In genomic region chr9:69078581-69078980, GRCh38 we compare ENCODE assay signal across 20 cellular contexts. TPM values are rescaled to one million over a fixed set of nuclear protein-coding genes. Genes with fewer than 3 reads are reported as not detected.
DNase-seq lines count a peak whose midpoint lies in the region; ATAC-seq and TF ChIP-seq lines count a peak whose summit lies in the region.
"Had no signal": no experiment of that assay in that cellular context is flagged by ENCODE, and none has a peak within 500 bp of the region (broad histone marks: within the 10 kb centered on the region; RNA-seq: fewer than 3 reads in every experiment).

No MANE protein-coding gene starts in this region.

- ATAC-seq in SK-N-SH treated with all-trans-retinoic acid at 6 μM for 48 hours (0 out of 3 replicates have a peak, but pooled peaks have one; percentile 16), Right ventricle myocardium superior (ENCODE audit: poor library complexity) (peak; percentile 92), omental fat pad (ENCODE audit: low FRiP score) (peak; percentile 77), upper lobe of right lung (peak; percentile 74), left colon (no peak)
- no peak for ATAC-seq in activated T-cell treated with anti-CD3 and anti-CD28 coated beads, Interleukin-2, amount 50 U/mL, for 4 hours
- ATAC-seq: natural killer cell; stimulated activated naive B cell treated with anti-CD40 and anti-IgM and Interleukin-4, amounts not matched to agents 10 μg/mL and 1 μg/mL and 100 μg/mL, for 72 hours had no signal

- H3K9me2 ChIP-seq in SK-N-SH, result no peaks in the 10 kb centered on the region

- H3K4me3 Mint-ChIP-seq in T-helper 2 cell treated with Interferon-gamma antibody and Interleukin-4, amounts not matched to agents 5 μg/mL and 100 μg/mL, for 36 hours, result no peak overlapping the region
- H3K4me3 Mint-ChIP-seq in activated T-cell treated with anti-CD3 and anti-CD28 coated beads, Interleukin-2, amount 50 U/mL, for 4 hours, result no peak overlapping the region
- H3K4me3 Mint-ChIP-seq: activated naive CD4-positive, alpha-beta T cell treated with anti-CD3 and anti-CD28 coated beads for 36 hours; central memory CD8-positive, alpha-beta T cell; natural killer cell; stimulated activated naive B cell treated with anti-CD40 and anti-IgM and Interleukin-4, amounts not matched to agents 10 μg/mL and 1 μg/mL and 100 μg/mL, for 72 hours had no signal

- CTCF ChIA-PET in SK-N-SH (lab: Yijun Ruan, JAX), result interaction anchor here (0.7 to 1.3 kb wide), 2 partner anchors 27 to 113 kb away, joined by 3 read pairs; no protein-coding TSS in a partner anchor

- no peak for DNase-seq in SK-N-SH
- peak; percentile 47 for DNase-seq in Right ventricle myocardium superior
- DNase-seq in omental fat pad (ENCODE audit: low spot score), result no peak
- DNase-seq in upper lobe of right lung, result no peak
- no peak for DNase-seq in T-helper 2 cell treated with Interferon-gamma antibody and Interleukin-4, amounts not matched to agents 5 μg/mL and 100 μg/mL, for 36 hours (ENCODE audit: low spot score)
- DNase-seq in activated T-cell treated with anti-CD3 and anti-CD28 coated beads, Interleukin-2, amount 50 U/mL, for 4 hours, result no peak
- DNase-seq in left colon, result no peak
- DNase-seq: 8988T; activated naive CD4-positive, alpha-beta T cell treated with anti-CD3 and anti-CD28 coated beads for 36 hours; DND-41; hippocampal formation; natural killer cell; NCI-H187 treated with DMSO at 0.1 percent for 48 hours; NCI-H526 treated with DMSO at 0.1 percent for 48 hours; small intestine; stimulated activated naive B cell treated with anti-CD40 and anti-IgM and Interleukin-4, amounts not matched to agents 10 μg/mL and 1 μg/mL and 100 μg/mL, for 72 hours; T-helper 1 cell had no signal

- H3K4me1 ChIP-seq in SK-N-SH (ENCODE audit: control insufficient read depth in 1 of 2, insufficient read depth in 2 of 2, low read depth in 1 of 2, low read length in 1 of 2) (no peaks in the 10 kb centered on the region), upper lobe of right lung (peaks cover 11% of the 10 kb centered on the region)

- no peak overlapping the region for H2AFZ ChIP-seq in SK-N-SH (ENCODE audit: low read depth)

- no peak overlapping the region for H3K9ac ChIP-seq in SK-N-SH

- intact Hi-C loops in Right ventricle myocardium superior (cut with DNase I), result no loop called here
- intact Hi-C loops in upper lobe of right lung (cut with DNase I), result no loop called here
- intact Hi-C loops in left colon (cut with DNase I, micrococcal nuclease), result no loop called here

- POLR2A ChIA-PET in SK-N-SH (lab: Yijun Ruan, JAX), result no interaction called here

- H3K4me2 ChIP-seq in SK-N-SH, result no peak overlapping the region

- H3K36me3 ChIP-seq in SK-N-SH (replicated peaks in 1 of 2; ENCODE audit: control insufficient read depth in 1 of 2, insufficient read depth in 2 of 2, low read length in 1 of 2), result no peaks in the 10 kb centered on the region
- H3K36me3 ChIP-seq in upper lobe of right lung, result no peaks in the 10 kb centered on the region

- no peaks in the 10 kb centered on the region for H3K9me3 ChIP-seq in SK-N-SH
- H3K9me3 ChIP-seq in upper lobe of right lung, result no peaks in the 10 kb centered on the region

- H3K4me1 Mint-ChIP-seq in T-helper 2 cell treated with Interferon-gamma antibody and Interleukin-4, amounts not matched to agents 5 μg/mL and 100 μg/mL, for 36 hours (ENCODE audit: low read depth), result no peaks in the 10 kb centered on the region
- no peaks in the 10 kb centered on the region for H3K4me1 Mint-ChIP-seq in activated T-cell treated with anti-CD3 and anti-CD28 coated beads, Interleukin-2, amount 50 U/mL, for 4 hours (ENCODE audit: low read depth)
- H3K4me1 Mint-ChIP-seq: central memory CD8-positive, alpha-beta T cell; natural killer cell; stimulated activated naive B cell treated with anti-CD40 and anti-IgM and Interleukin-4, amounts not matched to agents 10 μg/mL and 1 μg/mL and 100 μg/mL, for 72 hours had no signal

- no peaks in the 10 kb centered on the region for H4K20me1 ChIP-seq in SK-N-SH (ENCODE audit: insufficient read depth)

- TF ChIP-seq RAD21 in SK-N-SH (IDR thresholded peaks at IDR 0.05; ENCODE audit: low read length), result no peak

- H3K27ac ChIP-seq in SK-N-SH (ENCODE audit: low read depth in 2 of 2, low read length in 1 of 2) (no peak overlapping the region), upper lobe of right lung (no peak overlapping the region)
- H3K27ac ChIP-seq: C4-2B had no signal

- H3K36me3 Mint-ChIP-seq in T-helper 2 cell treated with Interferon-gamma antibody and Interleukin-4, amounts not matched to agents 5 μg/mL and 100 μg/mL, for 36 hours (ENCODE audit: low read depth), result peaks cover 9% of the 10 kb centered on the region
- H3K36me3 Mint-ChIP-seq in activated T-cell treated with anti-CD3 and anti-CD28 coated beads, Interleukin-2, amount 50 U/mL, for 4 hours (ENCODE audit: insufficient read depth), result peaks cover 10% of the 10 kb centered on the region

- no peaks in the 10 kb centered on the region for H3K27me3 Mint-ChIP-seq in T-helper 2 cell treated with Interferon-gamma antibody and Interleukin-4, amounts not matched to agents 5 μg/mL and 100 μg/mL, for 36 hours (ENCODE audit: low read depth)
- no peaks in the 10 kb centered on the region for H3K27me3 Mint-ChIP-seq in activated T-cell treated with anti-CD3 and anti-CD28 coated beads, Interleukin-2, amount 50 U/mL, for 4 hours (ENCODE audit: low read depth)
- H3K27me3 Mint-ChIP-seq: central memory CD8-positive, alpha-beta T cell; stimulated activated naive B cell treated with anti-CD40 and anti-IgM and Interleukin-4, amounts not matched to agents 10 μg/mL and 1 μg/mL and 100 μg/mL, for 72 hours had no signal

- H3K4me3 ChIP-seq in SK-N-SH (ENCODE audit: low read depth in 2 of 2, low read length in 1 of 2) (no peak overlapping the region), upper lobe of right lung (no peak overlapping the region)

- H3F3A ChIP-seq in SK-N-SH (replicated peaks; ENCODE audit: insufficient read depth), result no peaks in the 10 kb centered on the region

- H3K9me3 Mint-ChIP-seq in T-helper 2 cell treated with Interferon-gamma antibody and Interleukin-4, amounts not matched to agents 5 μg/mL and 100 μg/mL, for 36 hours, result no peaks in the 10 kb centered on the region
- H3K9me3 Mint-ChIP-seq in activated T-cell treated with anti-CD3 and anti-CD28 coated beads, Interleukin-2, amount 50 U/mL, for 4 hours, result peaks cover 5% of the 10 kb centered on the region
- H3K9me3 Mint-ChIP-seq: central memory CD8-positive, alpha-beta T cell; natural killer cell had no signal

- TF ChIP-seq CTCF in SK-N-SH (IDR thresholded peaks at IDR 0.05) (no peak), omental fat pad (IDR thresholded peaks at IDR 0.05) (no peak), upper lobe of right lung (IDR thresholded peaks at IDR 0.05) (no peak)

- no peaks in the 10 kb centered on the region for H3K79me2 ChIP-seq in SK-N-SH (ENCODE audit: insufficient read depth)

- H3K27ac Mint-ChIP-seq in T-helper 2 cell treated with Interferon-gamma antibody and Interleukin-4, amounts not matched to agents 5 μg/mL and 100 μg/mL, for 36 hours, result no peak overlapping the region
- H3K27ac Mint-ChIP-seq: activated naive CD4-positive, alpha-beta T cell treated with anti-CD3 and anti-CD28 coated beads for 36 hours; natural killer cell; stimulated activated naive B cell treated with anti-CD40 and anti-IgM and Interleukin-4, amounts not matched to agents 10 μg/mL and 1 μg/mL and 100 μg/mL, for 72 hours had no signal

- 41% methylated on average over 1 of the region's 1 CpG for whole genome bisulfite sequencing in SK-N-SH (ENCODE audit: low lambda C conversion rate)

- H3K27me3 ChIP-seq in SK-N-SH (ENCODE audit: insufficient read depth) (no peaks in the 10 kb centered on the region), upper lobe of right lung (no peaks in the 10 kb centered on the region)

- TF ChIP-seq EP300 in SK-N-SH (IDR thresholded peaks at IDR 0.05; ENCODE audit: borderline replicate concordance in 1 of 2, low read depth in 1 of 2, low read length in 1 of 2), result no peak

TF ChIP-seq in SK-N-SH treated with all-trans-retinoic acid at 6 μM for 48 hours, 23 proteins besides CTCF, POLR2A, EP300 and RAD21:
- TF ChIP-seq ZC3H10 (CRISPR knock-in tag; IDR thresholded peaks at IDR 0.05), result no peak

TF ChIP-seq in SK-N-SH, 30 proteins besides CTCF, POLR2A, EP300 and RAD21:
- TF ChIP-seq RFX5 (IDR thresholded peaks at IDR 0.05; ENCODE audit: low read length) (no peak), JUND (IDR thresholded peaks at IDR 0.05) (no peak), TCF12 (IDR thresholded peaks at IDR 0.05) (no peak)

RNA-seq across cellular contexts. Expression of gene FXN, which starts 43.0 kb away (rescaled TPM):
- 14.1 and 15.7 TPM in 2 replicates for polyA plus RNA-seq in SK-N-SH (2012; rRNA removed)
- polyA plus RNA-seq in SK-N-SH (2012; cell fraction: cytosol; rRNA removed), result 21.7 and 23.6 TPM in 2 replicates
- polyA plus RNA-seq in SK-N-SH (2012; cell fraction: nucleus; rRNA removed), result 5.3 and 8.4 TPM in 2 replicates
- 38.0 TPM for total RNA-seq in Right ventricle myocardium superior
- 1 to 10 TPM; 4.0 to 7.2 (median 5.5) TPM for total RNA-seq in omental fat pad
- 12.4 TPM for total RNA-seq in upper lobe of right lung
- total RNA-seq in activated T-cell treated with anti-CD3 and anti-CD28 coated beads, Interleukin-2, amount 50 U/mL, for 4 hours, result 10 to 100 TPM; 46.4 to 49.4 (median 46.7) TPM
- 10 to 100 TPM in 1 of 2 donors, 1 to 10 TPM in 1; 7.9 to 11.2 TPM for total RNA-seq in left colon

Comparison
In these comparisons a context has a peak if more than half of its experiments do, and no peak if none do; other contexts are left out.
1. ATAC-seq: peak in SK-N-SH treated with all-trans-retinoic acid at 6 μM for 48 hours (single experiment), Right ventricle myocardium superior (single experiment), omental fat pad (single experiment) and upper lobe of right lung (single experiment); none in activated T-cell treated with anti-CD3 and anti-CD28 coated beads, Interleukin-2, amount 50 U/mL, for 4 hours (0 of 2) and left colon (single experiment).